Comparison of ENCODE assay signal across 24 cellular contexts in genomic region chr17:33893192-33893591, GRCh38.
DNase-seq lines count a peak whose midpoint lies in the region; ATAC-seq, FAIRE-seq and TF ChIP-seq lines count a peak whose summit lies in the region.
"Had no signal": no experiment of that assay in that cellular context is flagged by ENCODE, and none has a peak within 500 bp of the region (broad histone marks: within the 10 kb centered on the region; RNA-seq: fewer than 3 reads in every experiment).

No MANE protein-coding gene starts in this region.

- H3K9me3 ChIP-seq in K562 (replicated peaks; ENCODE audit: control insufficient read depth, insufficient read depth, low read depth, low read length), result no peaks in the 10 kb centered on the region
- H3K9me3 ChIP-seq: BE2C, BLaER1 had no signal

- no peak overlapping the region for H3K4me2 ChIP-seq in K562 (ENCODE audit: insufficient read depth, low read length)
- H3K4me2 ChIP-seq: BLaER1 had no signal

- CTCF ChIA-PET in K562 (lab: Yijun Ruan, JAX; ENCODE audit: low intra/inter-chr PET ratio), result no interaction called here

- TF ChIP-seq CTCF in K562 (IDR thresholded peaks at IDR 0.05 in 2 of 3, conservative IDR thresholded peaks at IDR 0.05 in 1 of 3; ENCODE audit: insufficient read depth in 2 of 3, low read depth in 1 of 3, low read length in 3 of 3), result no peak

- FAIRE-seq in K562 (lab: Jason Lieb, UNC), result no peak
- FAIRE-seq: A204.1, GM12891, GM19239 had no signal

- peaks cover 12 to 36% of the 10 kb centered on the region in 2 experiments; a peak in 4 of 5 replicates for H3K4me1 ChIP-seq in K562 (replicated peaks in 1 of 2; ENCODE audit: control insufficient read depth in 2 of 2, insufficient read depth in 2 of 2, low read length in 2 of 2)

- H3K9me1 ChIP-seq in K562 (ENCODE audit: control insufficient read depth, insufficient read depth, low read length), result no peaks in the 10 kb centered on the region

- in situ Hi-C loops in K562 (cut with MboI), result no loop called here

- intact Hi-C loops in K562 (cut with micrococcal nuclease), result no loop called here

- WGBS in K562 (ENCODE audit: insufficient coverage, low coverage, missing lambda C conversion rate), result 60% methylated on average over 2 of the region's 2 CpGs

- POLR2A ChIA-PET in K562 (lab: Yijun Ruan, JAX), result interaction anchor here (0.6 to 5.0 kb wide), 5 partner anchors 9 to 21 kb away, joined by 3 to 21 read pairs (median 5); no protein-coding TSS in a partner anchor

- no peak for TF ChIP-seq POLR2A in K562 (conservative IDR thresholded peaks at IDR 0.05)

- H3K9ac ChIP-seq in K562 (ENCODE audit: insufficient read depth in 1 of 2, low read depth in 2 of 2, low read length in 2 of 2), result no peak overlapping the region
- H3K9ac ChIP-seq: BLaER1 had no signal

- no peak for TF ChIP-seq RAD21 in K562 (CRISPR knock-in tag; conservative IDR thresholded peaks at IDR 0.05 in 1 of 2, IDR thresholded peaks at IDR 0.05 in 1 of 2)

- DNase-seq in K562 (ENCODE audit: extremely low read depth in 1 of 4, low spot score in 3 of 4) (no peak), left kidney (ENCODE audit: low read depth, low spot score) (peak; percentile 61), renal cortical epithelial cell (ENCODE audit: low read depth) (peak; percentile 45), HK-2 (ENCODE audit: unreplicated experiment) (no peak), HCEC 1CT (no peak)
- DNase-seq: 8988T; ACHN; BE2C; C1 segment of cervical spinal cord; CD4-positive, alpha-beta memory T cell; CD4-positive, CD25-positive, alpha-beta regulatory T cell; CD8-positive, alpha-beta memory T cell; COR-L47; DMS 273 treated with DMSO at 0.1 percent for 48 hours; DMS153; DMS53; DMS79; DND-41; EL; GDM1 had no signal

- H4K20me1 ChIP-seq in K562 (replicated peaks; ENCODE audit: control insufficient read depth, insufficient read depth, low read length), result no peaks in the 10 kb centered on the region
- H4K20me1 ChIP-seq: BLaER1 had no signal

- TF ChIP-seq EP300 in K562 (IDR thresholded peaks at IDR 0.05; ENCODE audit: low read length), result no peak

- H3K36me3 ChIP-seq in K562 (ENCODE audit: control insufficient read depth, insufficient read depth, low read length), result no peaks in the 10 kb centered on the region
- H3K36me3 ChIP-seq: BE2C, BLaER1 had no signal

- no peak overlapping the region for H3K4me3 ChIP-seq in K562
- H3K4me3 ChIP-seq: BLaER1 had no signal

- peak overlapping the region; percentile 20; the same call in 1 of the 2 replicates for H2AFZ ChIP-seq in K562 (ENCODE audit: low read depth, low read length)

- no peaks in the 10 kb centered on the region for H3K79me2 ChIP-seq in K562 (ENCODE audit: control insufficient read depth, insufficient read depth, low read length)

- ATAC-seq in K562, result no peak

- BruUV-seq in K562 (replicated peaks; lab: Mats Ljungman, UMichigan), result no TSS peak

- H3K27ac ChIP-seq in K562 (ENCODE audit: extremely low read depth, low read depth, low read length), result no peak overlapping the region
- H3K27ac ChIP-seq: BLaER1 had no signal

- H3K27me3 ChIP-seq in K562 (ENCODE audit: control insufficient read depth in 2 of 2, insufficient read depth in 2 of 2, low read length in 2 of 2), result no peaks in the 10 kb centered on the region
- H3K27me3 ChIP-seq: BE2C, BLaER1 had no signal

TF ChIP-seq in K562, 482 proteins besides CTCF, POLR2A, EP300 and RAD21:
- TF ChIP-seq BCOR (IDR thresholded peaks at IDR 0.05) (peak; percentile 76), RBM25 (IDR thresholded peaks at IDR 0.05; ENCODE audit: low read depth, low read length, severe bottlenecking) (peak; percentile 80), ZFP36 (IDR thresholded peaks at IDR 0.05; ENCODE audit: low read depth, low read length, partially characterized antibody) (peak; percentile 76), POLR2AphosphoS5 (IDR thresholded peaks at IDR 0.05; ENCODE audit: control insufficient read depth, insufficient read depth, low read depth, low read length) (no peak), KDM1A (IDR thresholded peaks at IDR 0.05) (peak; percentile 36 to 46; a peak in 3 of 4 replicates), PPARD (CRISPR knock-in tag; IDR thresholded peaks at IDR 0.05) (no peak)

Comparison
In these comparisons a context has a peak if more than half of its experiments do, and no peak if none do; other contexts are left out.
1. DNase-seq: peak in left kidney (single experiment) and renal cortical epithelial cell (single experiment); none in K562 (0 of 4), HK-2 (single experiment) and HCEC 1CT (single experiment).